Comparison of ENCODE assay signal across 25 cellular contexts in the genomic region with DNA sequence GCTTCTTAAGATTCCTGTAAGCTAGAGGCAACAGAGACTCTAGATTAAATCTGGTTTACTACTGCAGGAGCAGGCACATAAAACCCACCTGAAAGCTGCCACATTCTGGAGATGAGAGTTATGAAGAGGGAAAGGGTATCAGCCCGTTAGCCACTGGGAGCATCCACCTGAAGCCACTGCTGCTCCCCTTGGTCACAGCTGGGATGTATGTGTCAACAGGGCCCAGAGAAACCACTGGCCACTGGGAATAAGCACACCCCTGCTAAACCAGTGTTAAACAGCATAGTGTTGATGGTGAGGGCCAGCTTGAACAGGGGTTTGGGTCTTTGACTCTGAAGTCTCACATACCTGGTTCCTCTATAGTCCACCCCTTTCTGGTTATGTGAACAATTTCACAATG. TPM values are rescaled to one million over a fixed set of nuclear protein-coding genes. Genes with fewer than 3 reads are reported as not detected.
"Had no signal": no experiment of that assay in that cellular context is flagged by ENCODE, and none has a peak within 500 bp of the region (broad histone marks: within the 10 kb centered on the region; RNA-seq: fewer than 3 reads in every experiment).

No MANE protein-coding gene starts in this region.

- DNase-seq: dorsolateral prefrontal cortex; effector CD8-positive, alpha-beta T cell; endodermal cell; foreskin keratinocyte; heart left ventricle; left cardiac atrium; left lung; mesenchymal stem cell; midbrain; pancreas; retina; right lobe of liver; small intestine; stimulated activated CD4-positive, alpha-beta T cell treated with anti-CD3 and anti-CD28 coated beads, Interleukin-15, amount 100 ng/mL, for 24 hours; stimulated activated CD4-positive, alpha-beta T cell treated with anti-CD3 and anti-CD28 coated beads, Interleukin-4, amount 100 ng/mL, for 1 hour; stimulated activated CD8-positive, alpha-beta memory T cell treated with anti-CD3 and anti-CD28 coated beads, Interleukin-4, amount 100 ng/mL, for 48 hours; stimulated activated naive CD4-positive, alpha-beta T cell treated with Interleukin-2 at 50 U/mL for 16 hours; stomach; thyroid gland; upper lobe of left lung had no signal

- H3K79me2 ChIP-seq: hepatocyte had no signal

- H3K9ac ChIP-seq: neural progenitor cell had no signal

- H3K4me1 ChIP-seq: foreskin keratinocyte, gastroesophageal sphincter, pancreas, right lobe of liver, stomach had no signal

- H3K4me3 ChIP-seq: dorsolateral prefrontal cortex, gastroesophageal sphincter, heart left ventricle, hepatocyte, left lung, neural progenitor cell, pancreas, right lobe of liver, stomach, thyroid gland, upper lobe of left lung had no signal

- H3K27me3 ChIP-seq: dorsolateral prefrontal cortex, foreskin keratinocyte, gastroesophageal sphincter, heart left ventricle, hepatocyte, left lung, neural progenitor cell, pancreas, right lobe of liver, stomach, thyroid gland, upper lobe of left lung had no signal

- H3K36me3 ChIP-seq: gastroesophageal sphincter, heart left ventricle, left lung, neural progenitor cell, pancreas, right lobe of liver, stomach, thyroid gland had no signal

- H3K4me2 ChIP-seq: hepatocyte, neural progenitor cell had no signal

- H3K9me3 ChIP-seq: gastroesophageal sphincter, heart left ventricle, left lung, pancreas, right lobe of liver, stomach, thyroid gland, upper lobe of left lung had no signal

- H2AFZ ChIP-seq: hepatocyte, neural progenitor cell had no signal

- H3K27ac ChIP-seq: dorsolateral prefrontal cortex, epithelial cell of prostate, foreskin keratinocyte, gastroesophageal sphincter, heart left ventricle, hepatocyte, left lung, neural progenitor cell, pancreas, right lobe of liver, stomach, thyroid gland had no signal

RNA-seq across cellular contexts. Expression of a gene that starts 10.9 kb away (rescaled TPM):
- polyA plus RNA-seq: naive thymus-derived CD4-positive, alpha-beta T cell had no signal
